2 cellular contexts compared by ENCODE assay signal in genomic region chr11:73343076-73343833, GRCh38.
TF ChIP-seq lines count a peak whose summit lies in the region.

No MANE protein-coding gene starts in this region.

TF ChIP-seq in SK-N-SH, 30 proteins besides CTCF, POLR2A, EP300 and RAD21 (continued from another document):
- TF ChIP-seq MEF2A (IDR thresholded peaks at IDR 0.05; ENCODE audit: borderline replicate concordance, low read depth) (no peak), RFX5 (IDR thresholded peaks at IDR 0.05; ENCODE audit: low read length) (no peak), MXI1 (IDR thresholded peaks at IDR 0.05; ENCODE audit: low read depth, low read length) (peak; percentile 18; the same call in 1 of the 2 replicates)

TF ChIP-seq in SK-N-SH treated with all-trans-retinoic acid at 6 μM for 48 hours, 23 proteins besides CTCF, POLR2A, EP300 and RAD21 (continued from another document):
- TF ChIP-seq, protein P1, sequence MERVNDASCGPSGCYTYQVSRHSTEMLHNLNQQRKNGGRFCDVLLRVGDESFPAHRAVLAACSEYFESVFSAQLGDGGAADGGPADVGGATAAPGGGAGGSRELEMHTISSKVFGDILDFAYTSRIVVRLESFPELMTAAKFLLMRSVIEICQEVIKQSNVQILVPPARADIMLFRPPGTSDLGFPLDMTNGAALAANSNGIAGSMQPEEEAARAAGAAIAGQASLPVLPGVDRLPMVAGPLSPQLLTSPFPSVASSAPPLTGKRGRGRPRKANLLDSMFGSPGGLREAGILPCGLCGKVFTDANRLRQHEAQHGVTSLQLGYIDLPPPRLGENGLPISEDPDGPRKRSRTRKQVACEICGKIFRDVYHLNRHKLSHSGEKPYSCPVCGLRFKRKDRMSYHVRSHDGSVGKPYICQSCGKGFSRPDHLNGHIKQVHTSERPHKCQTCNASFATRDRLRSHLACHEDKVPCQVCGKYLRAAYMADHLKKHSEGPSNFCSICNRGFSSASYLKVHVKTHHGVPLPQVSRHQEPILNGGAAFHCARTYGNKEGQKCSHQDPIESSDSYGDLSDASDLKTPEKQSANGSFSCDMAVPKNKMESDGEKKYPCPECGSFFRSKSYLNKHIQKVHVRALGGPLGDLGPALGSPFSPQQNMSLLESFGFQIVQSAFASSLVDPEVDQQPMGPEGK (CRISPR knock-in tag; IDR thresholded peaks at IDR 0.05; ENCODE audit: borderline replicate concordance) = no peak
- no peak for TF ChIP-seq ZNF565 (CRISPR knock-in tag; conservative IDR thresholded peaks at IDR 0.05; ENCODE audit: low read depth)
- no peak for TF ChIP-seq TCF4 (CRISPR knock-in tag; IDR thresholded peaks at IDR 0.05; ENCODE audit: borderline replicate concordance)
- no peak for TF ChIP-seq OSR1 (CRISPR knock-in tag; IDR thresholded peaks at IDR 0.05)
- no peak for TF ChIP-seq TOX (CRISPR knock-in tag; IDR thresholded peaks at IDR 0.05; ENCODE audit: borderline replicate concordance)
- TF ChIP-seq ESRRG (CRISPR knock-in tag; IDR thresholded peaks at IDR 0.05) = no peak
- TF ChIP-seq ZNF70 (CRISPR knock-in tag; IDR thresholded peaks at IDR 0.05) = no peak
- TF ChIP-seq ZC3H10 (CRISPR knock-in tag; IDR thresholded peaks at IDR 0.05) = no peak
- no peak for TF ChIP-seq ARNTL (CRISPR knock-in tag; IDR thresholded peaks at IDR 0.05; ENCODE audit: borderline replicate concordance, low read depth)
- TF ChIP-seq, protein P2, sequence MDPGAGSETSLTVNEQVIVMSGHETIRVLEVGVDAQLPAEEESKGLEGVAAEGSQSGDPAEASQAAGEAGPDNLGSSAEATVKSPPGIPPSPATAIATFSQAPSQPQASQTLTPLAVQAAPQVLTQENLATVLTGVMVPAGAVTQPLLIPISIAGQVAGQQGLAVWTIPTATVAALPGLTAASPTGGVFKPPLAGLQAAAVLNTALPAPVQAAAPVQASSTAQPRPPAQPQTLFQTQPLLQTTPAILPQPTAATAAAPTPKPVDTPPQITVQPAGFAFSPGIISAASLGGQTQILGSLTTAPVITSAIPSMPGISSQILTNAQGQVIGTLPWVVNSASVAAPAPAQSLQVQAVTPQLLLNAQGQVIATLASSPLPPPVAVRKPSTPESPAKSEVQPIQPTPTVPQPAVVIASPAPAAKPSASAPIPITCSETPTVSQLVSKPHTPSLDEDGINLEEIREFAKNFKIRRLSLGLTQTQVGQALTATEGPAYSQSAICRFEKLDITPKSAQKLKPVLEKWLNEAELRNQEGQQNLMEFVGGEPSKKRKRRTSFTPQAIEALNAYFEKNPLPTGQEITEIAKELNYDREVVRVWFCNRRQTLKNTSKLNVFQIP (CRISPR knock-in tag; IDR thresholded peaks at IDR 0.05; ENCODE audit: borderline replicate concordance, low read depth) = no peak
- no peak for TF ChIP-seq PPARA (CRISPR knock-in tag; IDR thresholded peaks at IDR 0.05; ENCODE audit: borderline replicate concordance)
- TF ChIP-seq, protein P3, sequence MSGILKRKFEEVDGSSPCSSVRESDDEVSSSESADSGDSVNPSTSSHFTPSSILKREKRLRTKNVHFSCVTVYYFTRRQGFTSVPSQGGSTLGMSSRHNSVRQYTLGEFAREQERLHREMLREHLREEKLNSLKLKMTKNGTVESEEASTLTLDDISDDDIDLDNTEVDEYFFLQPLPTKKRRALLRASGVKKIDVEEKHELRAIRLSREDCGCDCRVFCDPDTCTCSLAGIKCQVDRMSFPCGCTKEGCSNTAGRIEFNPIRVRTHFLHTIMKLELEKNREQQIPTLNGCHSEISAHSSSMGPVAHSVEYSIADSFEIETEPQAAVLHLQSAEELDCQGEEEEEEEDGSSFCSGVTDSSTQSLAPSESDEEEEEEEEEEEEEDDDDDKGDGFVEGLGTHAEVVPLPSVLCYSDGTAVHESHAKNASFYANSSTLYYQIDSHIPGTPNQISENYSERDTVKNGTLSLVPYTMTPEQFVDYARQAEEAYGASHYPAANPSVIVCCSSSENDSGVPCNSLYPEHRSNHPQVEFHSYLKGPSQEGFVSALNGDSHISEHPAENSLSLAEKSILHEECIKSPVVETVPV (CRISPR knock-in tag; IDR thresholded peaks at IDR 0.05) = no peak
- TF ChIP-seq TSHZ2 (CRISPR knock-in tag; IDR thresholded peaks at IDR 0.05) = no peak
- no peak for TF ChIP-seq ZNF8 (CRISPR knock-in tag; IDR thresholded peaks at IDR 0.05)
